Comparison of ENCODE assay signal across 15 cellular contexts in the genomic region with DNA sequence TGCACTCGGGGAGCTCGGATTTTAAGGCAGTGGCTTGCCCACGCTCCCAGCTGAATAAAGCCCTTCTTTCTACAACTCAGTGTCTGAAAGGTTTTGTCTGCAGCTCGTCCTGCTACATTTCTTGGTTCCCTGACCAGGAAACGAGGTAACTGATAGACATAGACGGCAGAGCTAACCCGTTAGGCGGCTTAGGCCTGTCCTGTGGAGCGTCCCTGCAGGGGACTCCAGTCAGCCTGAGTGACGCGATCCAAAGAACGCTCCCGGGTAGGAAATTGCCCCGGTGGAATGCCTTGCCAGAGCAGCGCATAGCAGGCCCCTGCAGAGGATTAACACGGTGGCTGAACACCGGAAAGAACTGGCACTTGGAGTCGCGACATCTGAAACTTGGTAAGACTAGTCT. TPM values are rescaled to one million over a fixed set of nuclear protein-coding genes. Genes with fewer than 3 reads are reported as not detected.
A peak's percentile ranks its signal among the peaks of the same experiment; 100 is the strongest.
DNase-seq lines count a peak whose midpoint lies in the region; ATAC-seq and TF ChIP-seq lines count a peak whose summit lies in the region.
"Had no signal": no experiment of that assay in that cellular context is flagged by ENCODE, and none has a peak within 500 bp of the region (broad histone marks: within the 10 kb centered on the region; RNA-seq: fewer than 3 reads in every experiment).

No MANE protein-coding gene starts in this region.

- 49 to 76% methylated on average over 19 of the region's 19 CpGs for WGBS in tibial nerve, 2 donors

- H3K27ac ChIP-seq in tibial nerve (peak overlapping the region; percentile 74 to 93 (median 88)), lower lobe of right lung (no peak overlapping the region)

- H3K9me3 ChIP-seq in tibial nerve (no peaks in the 10 kb centered on the region), lower lobe of right lung (no peaks in the 10 kb centered on the region)

- intact Hi-C loops in head of caudate nucleus (cut with DNase I): no loop called here
- intact Hi-C loops in lower lobe of right lung (cut with DNase I): no loop called here

- no peak for TF ChIP-seq POLR2A in tibial nerve (IDR thresholded peaks at IDR 0.05)

- ATAC-seq in lower lobe of right lung: no peak
- ATAC-seq: activated T-cell treated with anti-CD3 and anti-CD28 coated beads, Interleukin-2, amount 50 U/mL, for 72 hours had no signal

- DNase-seq in NCI-H82 (lab: John Stamatoyannopoulos, UW) (peak; percentile 2), NCI-H82 treated with DMSO at 0.1 percent for 48 hours (lab: John Stamatoyannopoulos, UW; ENCODE audit: unreplicated experiment) (no peak), head of caudate nucleus (peak in 39 of 42 donors; percentile 18 to 78 (median 43)), midbrain (lab: John Stamatoyannopoulos, UW) (peak; percentile 40), tibial nerve (ENCODE audit: low spot score in 2 of 2) (no peak), MV-4-11 (lab: John Stamatoyannopoulos, UW) (no peak), T-helper 1 cell (no peak), lower lobe of right lung (no peak)
- DNase-seq: 8988T; activated T-cell treated with anti-CD3 and anti-CD28 coated beads, Interleukin-2, amount 50 U/mL, for 72 hours; aorta; NCI-H1417 treated with DMSO at 0.1 percent for 48 hours; stimulated activated CD4-positive, alpha-beta T cell treated with anti-CD3 and anti-CD28 coated beads, Interleukin-4, amount 100 ng/mL, for 4 hours had no signal

- TF ChIP-seq CTCF in tibial nerve (IDR thresholded peaks at IDR 0.05) (no peak), lower lobe of right lung (IDR thresholded peaks at IDR 0.05) (no peak)

- H3K4me1 ChIP-seq in tibial nerve: peaks cover 0 to 23% (median 6%) of the 10 kb centered on the region in 4 donors
- H3K4me1 ChIP-seq in lower lobe of right lung: peaks cover 9% of the 10 kb centered on the region

- H3K4me3 ChIP-seq in tibial nerve (peak overlapping the region in 3 of 4 donors; percentile 9 to 35 (median 10)), lower lobe of right lung (no peak overlapping the region)

- peak in 1 of 2 donors; percentile 38 for TF ChIP-seq EP300 in tibial nerve (IDR thresholded peaks at IDR 0.05)

- H3K27me3 ChIP-seq in tibial nerve: no peaks in the 10 kb centered on the region
- no peaks in the 10 kb centered on the region for H3K27me3 ChIP-seq in lower lobe of right lung (ENCODE audit: low read depth)

- peaks cover 0 to 2% (median 0%) of the 10 kb centered on the region in 3 donors for H3K36me3 ChIP-seq in tibial nerve
- no peaks in the 10 kb centered on the region for H3K36me3 ChIP-seq in lower lobe of right lung

RNA-seq across cellular contexts. Expression of a gene that starts 1.8 kb away (rescaled TPM):
- total RNA-seq in tibial nerve: 100 to 1,000 TPM; 323 to 965 (median 866) TPM
- total RNA-seq in lower lobe of right lung: 705 TPM

RNA-seq across cellular contexts. Expression of a gene that starts 56.9 kb away (rescaled TPM):
- 1 to 10 TPM; 2.6 to 3.9 (median 3.0) TPM for total RNA-seq in tibial nerve
- 1.3 TPM for total RNA-seq in lower lobe of right lung
- total RNA-seq: HT-29, osteocyte had no signal

Comparison
In these comparisons a context has a peak if more than half of its experiments do, and no peak if none do; other contexts are left out.
1. DNase-seq: peak in NCI-H82 (single experiment), head of caudate nucleus (39 of 42) and midbrain (single experiment); none in NCI-H82 treated with DMSO at 0.1 percent for 48 hours (single experiment), tibial nerve (0 of 2), MV-4-11 (single experiment), T-helper 1 cell (0 of 5) and lower lobe of right lung (single experiment).